ENCODE assay signal across 1 cellular context in the genomic region with DNA sequence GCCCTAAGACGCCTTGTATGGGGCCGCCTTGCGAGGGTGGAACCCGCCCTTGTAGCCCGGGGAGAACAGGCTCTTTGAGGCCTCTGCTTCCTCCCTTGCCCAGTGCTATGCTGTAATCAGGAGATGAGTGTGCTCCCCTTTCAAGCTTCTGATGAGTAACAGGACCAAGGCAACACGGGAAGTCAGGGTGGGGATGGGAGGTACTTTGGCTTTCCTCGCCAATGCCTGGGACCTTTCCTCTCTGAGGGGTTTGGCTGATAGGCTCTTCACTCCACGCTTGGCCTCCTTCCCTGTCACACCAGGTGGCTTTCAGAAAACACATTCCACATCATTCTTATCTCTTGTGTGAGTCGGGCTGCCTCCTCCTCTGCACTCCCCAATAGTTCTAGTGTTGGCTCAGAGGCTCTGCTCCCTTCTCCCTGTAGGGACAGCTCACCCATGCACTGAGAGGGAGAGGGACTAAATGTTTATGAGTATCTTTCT.
TF ChIP-seq lines count a peak whose summit lies in the region.

No MANE protein-coding gene starts in this region.

TF ChIP-seq in WTC11, 78 proteins besides CTCF, POLR2A, EP300 and RAD21 (continued from another document):
- TF ChIP-seq, protein P1, sequence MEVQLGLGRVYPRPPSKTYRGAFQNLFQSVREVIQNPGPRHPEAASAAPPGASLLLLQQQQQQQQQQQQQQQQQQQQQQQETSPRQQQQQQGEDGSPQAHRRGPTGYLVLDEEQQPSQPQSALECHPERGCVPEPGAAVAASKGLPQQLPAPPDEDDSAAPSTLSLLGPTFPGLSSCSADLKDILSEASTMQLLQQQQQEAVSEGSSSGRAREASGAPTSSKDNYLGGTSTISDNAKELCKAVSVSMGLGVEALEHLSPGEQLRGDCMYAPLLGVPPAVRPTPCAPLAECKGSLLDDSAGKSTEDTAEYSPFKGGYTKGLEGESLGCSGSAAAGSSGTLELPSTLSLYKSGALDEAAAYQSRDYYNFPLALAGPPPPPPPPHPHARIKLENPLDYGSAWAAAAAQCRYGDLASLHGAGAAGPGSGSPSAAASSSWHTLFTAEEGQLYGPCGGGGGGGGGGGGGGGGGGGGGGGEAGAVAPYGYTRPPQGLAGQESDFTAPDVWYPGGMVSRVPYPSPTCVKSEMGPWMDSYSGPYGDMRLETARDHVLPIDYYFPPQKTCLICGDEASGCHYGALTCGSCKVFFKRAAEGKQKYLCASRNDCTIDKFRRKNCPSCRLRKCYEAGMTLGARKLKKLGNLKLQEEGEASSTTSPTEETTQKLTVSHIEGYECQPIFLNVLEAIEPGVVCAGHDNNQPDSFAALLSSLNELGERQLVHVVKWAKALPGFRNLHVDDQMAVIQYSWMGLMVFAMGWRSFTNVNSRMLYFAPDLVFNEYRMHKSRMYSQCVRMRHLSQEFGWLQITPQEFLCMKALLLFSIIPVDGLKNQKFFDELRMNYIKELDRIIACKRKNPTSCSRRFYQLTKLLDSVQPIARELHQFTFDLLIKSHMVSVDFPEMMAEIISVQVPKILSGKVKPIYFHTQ (CRISPR knock-in tag; IDR thresholded peaks at IDR 0.05) = no peak
- TF ChIP-seq, protein P2, sequence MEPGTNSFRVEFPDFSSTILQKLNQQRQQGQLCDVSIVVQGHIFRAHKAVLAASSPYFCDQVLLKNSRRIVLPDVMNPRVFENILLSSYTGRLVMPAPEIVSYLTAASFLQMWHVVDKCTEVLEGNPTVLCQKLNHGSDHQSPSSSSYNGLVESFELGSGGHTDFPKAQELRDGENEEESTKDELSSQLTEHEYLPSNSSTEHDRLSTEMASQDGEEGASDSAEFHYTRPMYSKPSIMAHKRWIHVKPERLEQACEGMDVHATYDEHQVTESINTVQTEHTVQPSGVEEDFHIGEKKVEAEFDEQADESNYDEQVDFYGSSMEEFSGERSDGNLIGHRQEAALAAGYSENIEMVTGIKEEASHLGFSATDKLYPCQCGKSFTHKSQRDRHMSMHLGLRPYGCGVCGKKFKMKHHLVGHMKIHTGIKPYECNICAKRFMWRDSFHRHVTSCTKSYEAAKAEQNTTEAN (CRISPR knock-in tag; IDR thresholded peaks at IDR 0.05) = no peak
- no peak for TF ChIP-seq FOXP1 (CRISPR knock-in tag; IDR thresholded peaks at IDR 0.05; ENCODE audit: borderline replicate concordance)
- TF ChIP-seq, protein P3, sequence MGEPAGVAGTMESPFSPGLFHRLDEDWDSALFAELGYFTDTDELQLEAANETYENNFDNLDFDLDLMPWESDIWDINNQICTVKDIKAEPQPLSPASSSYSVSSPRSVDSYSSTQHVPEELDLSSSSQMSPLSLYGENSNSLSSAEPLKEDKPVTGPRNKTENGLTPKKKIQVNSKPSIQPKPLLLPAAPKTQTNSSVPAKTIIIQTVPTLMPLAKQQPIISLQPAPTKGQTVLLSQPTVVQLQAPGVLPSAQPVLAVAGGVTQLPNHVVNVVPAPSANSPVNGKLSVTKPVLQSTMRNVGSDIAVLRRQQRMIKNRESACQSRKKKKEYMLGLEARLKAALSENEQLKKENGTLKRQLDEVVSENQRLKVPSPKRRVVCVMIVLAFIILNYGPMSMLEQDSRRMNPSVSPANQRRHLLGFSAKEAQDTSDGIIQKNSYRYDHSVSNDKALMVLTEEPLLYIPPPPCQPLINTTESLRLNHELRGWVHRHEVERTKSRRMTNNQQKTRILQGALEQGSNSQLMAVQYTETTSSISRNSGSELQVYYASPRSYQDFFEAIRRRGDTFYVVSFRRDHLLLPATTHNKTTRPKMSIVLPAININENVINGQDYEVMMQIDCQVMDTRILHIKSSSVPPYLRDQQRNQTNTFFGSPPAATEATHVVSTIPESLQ (CRISPR knock-in tag; IDR thresholded peaks at IDR 0.05) = no peak
- TF ChIP-seq, protein P4, sequence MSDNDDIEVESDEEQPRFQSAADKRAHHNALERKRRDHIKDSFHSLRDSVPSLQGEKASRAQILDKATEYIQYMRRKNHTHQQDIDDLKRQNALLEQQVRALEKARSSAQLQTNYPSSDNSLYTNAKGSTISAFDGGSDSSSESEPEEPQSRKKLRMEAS (CRISPR knock-in tag; IDR thresholded peaks at IDR 0.05) = no peak
- TF ChIP-seq, protein P5, sequence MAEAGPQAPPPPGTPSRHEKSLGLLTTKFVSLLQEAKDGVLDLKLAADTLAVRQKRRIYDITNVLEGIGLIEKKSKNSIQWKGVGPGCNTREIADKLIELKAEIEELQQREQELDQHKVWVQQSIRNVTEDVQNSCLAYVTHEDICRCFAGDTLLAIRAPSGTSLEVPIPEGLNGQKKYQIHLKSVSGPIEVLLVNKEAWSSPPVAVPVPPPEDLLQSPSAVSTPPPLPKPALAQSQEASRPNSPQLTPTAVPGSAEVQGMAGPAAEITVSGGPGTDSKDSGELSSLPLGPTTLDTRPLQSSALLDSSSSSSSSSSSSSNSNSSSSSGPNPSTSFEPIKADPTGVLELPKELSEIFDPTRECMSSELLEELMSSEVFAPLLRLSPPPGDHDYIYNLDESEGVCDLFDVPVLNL (CRISPR knock-in tag; IDR thresholded peaks at IDR 0.05; ENCODE audit: borderline replicate concordance, low read depth) = no peak
- TF ChIP-seq NR3C1 (CRISPR knock-in tag; conservative IDR thresholded peaks at IDR 0.05; ENCODE audit: low read depth) = no peak
